In genomic region chr5:100731768-100732167, GRCh38 we compare ENCODE assay signal across 8 cellular contexts.
DNase-seq lines count a peak whose midpoint lies in the region; ATAC-seq and TF ChIP-seq lines count a peak whose summit lies in the region.

No MANE protein-coding gene starts in this region.

- no peaks in the 10 kb centered on the region for H3K9me3 Mint-ChIP-seq in activated naive CD8-positive, alpha-beta T cell (ENCODE audit: low read depth)

- POLR2A ChIA-PET in GM10248 (lab: Yijun Ruan, JAX): no interaction called here

- peak; percentile 99 for ATAC-seq in GM19372 (IDR thresholded peaks at IDR 0.05; ENCODE audit: low read depth, unreplicated experiment)
- ATAC-seq in HG03342 (IDR thresholded peaks at IDR 0.05; ENCODE audit: unreplicated experiment): peak; percentile 99
- no peak for ATAC-seq in left lobe of liver

- peaks cover 7% of the 10 kb centered on the region for H3K4me1 Mint-ChIP-seq in activated naive CD8-positive, alpha-beta T cell (ENCODE audit: low read depth)

- peak; percentile 53 for DNase-seq in GM10248 (ENCODE audit: extremely low spot score)
- DNase-seq in NCI-H524 (lab: John Stamatoyannopoulos, UW): no peak
- no peak for DNase-seq in HuH-7 (ENCODE audit: low spot score)
- DNase-seq in left lobe of liver (ENCODE audit: low spot score): no peak
- DNase-seq in activated CD8-positive, alpha-beta memory T cell treated with anti-CD3 and anti-CD28 coated beads for 24 hours: no peak

- TF ChIP-seq CTCF in GM10248 (IDR thresholded peaks at IDR 0.05; ENCODE audit: control extremely low read depth, extremely low read depth, low read depth, missing control alignments): no peak

- H3K27ac Mint-ChIP-seq in activated naive CD8-positive, alpha-beta T cell: peak overlapping the region; percentile 83

- peak overlapping the region; percentile 79 for H3K4me3 Mint-ChIP-seq in activated naive CD8-positive, alpha-beta T cell

- no peaks in the 10 kb centered on the region for H3K36me3 Mint-ChIP-seq in activated naive CD8-positive, alpha-beta T cell

- CTCF ChIA-PET in GM10248 (lab: Yijun Ruan, JAX): interaction anchor here (0.7 to 1.0 kb wide), 2 partner anchors 13 to 43 kb away, joined by 3 to 5 read pairs; no protein-coding TSS in a partner anchor

- H3K27me3 Mint-ChIP-seq in activated naive CD8-positive, alpha-beta T cell: no peaks in the 10 kb centered on the region
